In the genomic region with DNA sequence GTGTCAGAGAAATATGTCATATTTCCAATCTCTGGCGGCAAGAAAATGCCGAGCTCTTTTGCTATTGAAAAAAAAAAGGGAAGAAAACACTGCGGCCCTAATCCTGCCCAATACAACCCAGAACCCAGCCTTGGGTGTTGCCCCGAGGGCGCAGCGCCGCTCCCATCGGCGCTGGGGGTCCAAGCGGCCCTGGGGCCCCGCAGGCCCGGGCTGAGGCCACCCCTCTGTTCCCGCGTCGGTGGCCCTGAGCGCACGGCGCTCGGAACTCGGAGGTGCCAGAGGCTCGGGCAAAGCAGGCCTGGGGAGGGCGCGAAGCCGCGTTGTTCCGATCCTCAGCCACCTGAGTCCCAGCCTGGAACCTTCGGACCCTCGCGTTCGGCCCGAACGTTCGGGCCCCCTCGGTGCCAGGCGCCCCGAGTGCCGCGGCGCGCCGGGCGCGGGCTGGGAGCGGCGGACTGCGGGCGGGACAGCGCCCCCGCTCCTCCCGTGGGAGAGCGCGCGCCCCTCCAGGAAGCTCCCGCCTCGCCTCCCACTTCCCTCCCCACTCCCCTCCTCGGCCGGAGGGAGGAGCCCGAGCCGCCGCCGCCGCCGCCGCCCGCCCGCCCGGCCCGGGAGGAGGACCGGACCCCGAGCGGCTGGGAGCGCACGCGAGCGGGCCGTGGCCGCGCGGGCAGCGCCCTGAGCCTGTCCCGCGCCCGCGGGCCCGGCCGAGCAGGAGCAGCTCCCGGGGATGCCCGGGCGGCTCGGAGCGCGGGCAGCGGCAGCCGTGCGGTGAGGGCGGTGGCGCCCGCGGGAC, we compare ENCODE assay signal across 7 cellular contexts. TPM values are rescaled to one million over a fixed set of nuclear protein-coding genes. Genes with fewer than 3 reads are reported as not detected.
DNase-seq lines count a peak whose midpoint lies in the region; ATAC-seq and TF ChIP-seq lines count a peak whose summit lies in the region.

Gene CPNE2, plus strand, starts transcription at position 594 of the 796 bp plus-strand sequence. CDS start 18,160 bp downstream, outside the sequence.

- POLR2A ChIA-PET in HCT116 (lab: Charles Lee), result interaction anchor here (0.9 kb wide), 1 partner anchor 13 kb away, joined by 3 read pairs; no protein-coding TSS in a partner anchor

- RAD21 ChIA-PET in HCT116 (lab: Charles Lee; ENCODE audit: low non-redundant PET in 1 of 2, low total read pairs in 2 of 2, uncharacterized antibody in 2 of 2, unreplicated experiment in 2 of 2), result no interaction called here

- H3K79me2 ChIP-seq in HCT116 (ENCODE audit: insufficient read depth, low read length), result peaks cover 20% of the 10 kb centered on the region; the same call in 1 of the 2 replicates

- H3K4me3 ChIP-seq in HCT116 (replicated peaks in 1 of 2; ENCODE audit: low read depth in 1 of 2, low read length in 2 of 2) (peak within 1 kb of the TSS; percentile 58 to 70), adipocyte (ENCODE audit: low read length) (peak within 1 kb of the TSS; percentile 81), cardiac muscle cell (peak within 1 kb of the TSS; percentile 96), neutrophil (ENCODE audit: low read depth in 1 of 2, low read length in 1 of 2) (peak within 1 kb of the TSS; percentile 79 to 84)

- BruUV-seq in HCT116 (replicated peaks; lab: Mats Ljungman, UMichigan), result no TSS peak

- no peaks in the 10 kb centered on the region for H4K20me1 ChIP-seq in HCT116 (ENCODE audit: insufficient read depth)

- H3K27ac ChIP-seq in HCT116 (ENCODE audit: low read depth, low read length) (peak within 1 kb of the TSS; percentile 87), cardiac muscle cell (peak within 1 kb of the TSS; percentile 24), neutrophil (peak within 1 kb of the TSS; percentile 82)

- TF ChIP-seq CTCF in HCT116 (IDR thresholded peaks at IDR 0.05 in 2 of 3, conservative IDR thresholded peaks at IDR 0.05 in 1 of 3; ENCODE audit: borderline replicate concordance in 1 of 3, insufficient read depth in 1 of 3, low read depth in 2 of 3, low read length in 2 of 3) (no peak), cardiac muscle cell (IDR thresholded peaks at IDR 0.05; ENCODE audit: low read depth, low read length) (no peak), neutrophil (IDR thresholded peaks at IDR 0.05) (no peak)

- no peak for TF ChIP-seq RAD21 in HCT116 (IDR thresholded peaks at IDR 0.05; ENCODE audit: low read depth)

- peak; percentile 37 for DNase-seq in GDM1 (lab: John Stamatoyannopoulos, UW)
- no peak for DNase-seq in HCT116 (ENCODE audit: low read depth, low spot score)
- peak; percentile 25 for DNase-seq in NCI-H82 treated with DMSO at 0.1 percent for 48 hours (lab: John Stamatoyannopoulos, UW; ENCODE audit: unreplicated experiment)
- peak; percentile 86 for DNase-seq in adipocyte (ENCODE audit: low read depth)
- DNase-seq in cardiac muscle cell (ENCODE audit: low read depth in 1 of 2, low spot score in 1 of 2), result peak; percentile 57 to 77

- TF ChIP-seq POLR2A in HCT116 (IDR thresholded peaks at IDR 0.05; ENCODE audit: borderline replicate concordance, extremely low read depth, insufficient read depth, insufficient read length), result no peak

- CTCF ChIA-PET in HCT116 (lab: Charles Lee), result interaction anchor here (0.6 to 2.3 kb wide), 16 partner anchors 9 to 1317 kb away, joined by 3 to 8 read pairs (median 4); partner anchors contain the start of gene PSME3IP1

- ATAC-seq in HCT116 (peak; percentile 75), HG02763 (IDR thresholded peaks at IDR 0.05; ENCODE audit: unreplicated experiment) (no peak)

- H3K9me2 ChIP-seq in HCT116 (ENCODE audit: insufficient read depth), result no peaks in the 10 kb centered on the region

- H3K27me3 ChIP-seq in HCT116 (ENCODE audit: insufficient read depth, low read length), result no peaks in the 10 kb centered on the region
- peaks cover 5% of the 10 kb centered on the region for H3K27me3 ChIP-seq in adipocyte (replicated peaks; ENCODE audit: control insufficient read depth, insufficient read depth, low read length)
- H3K27me3 ChIP-seq in cardiac muscle cell, result no peaks in the 10 kb centered on the region
- no peaks in the 10 kb centered on the region for H3K27me3 ChIP-seq in neutrophil

- intact Hi-C loops in HCT116 (cut with micrococcal nuclease), result no loop called here

- H3K9me3 ChIP-seq in HCT116 (ENCODE audit: control insufficient read depth in 1 of 2, insufficient read depth in 1 of 2, low read depth in 1 of 2, low read length in 2 of 2), result no peaks in the 10 kb centered on the region
- H3K9me3 ChIP-seq in adipocyte (ENCODE audit: control insufficient read depth, low read length), result no peaks in the 10 kb centered on the region
- no peaks in the 10 kb centered on the region for H3K9me3 ChIP-seq in cardiac muscle cell (ENCODE audit: low read depth)
- H3K9me3 ChIP-seq in neutrophil, result no peaks in the 10 kb centered on the region

- peak within 1 kb of the TSS; percentile 98 for H3K4me2 ChIP-seq in HCT116 (ENCODE audit: low read length)

- H3K36me3 ChIP-seq in HCT116 (ENCODE audit: control insufficient read depth in 1 of 2, insufficient read depth in 2 of 2, low read length in 2 of 2) (no peaks in the 10 kb centered on the region), adipocyte (ENCODE audit: control insufficient read depth, insufficient read depth, low read length, severe bottlenecking) (no peaks in the 10 kb centered on the region), cardiac muscle cell (no peaks in the 10 kb centered on the region), neutrophil (peaks cover under 1% of the 10 kb centered on the region)

- H3K4me1 ChIP-seq in HCT116 (ENCODE audit: control insufficient read depth in 1 of 2, insufficient read depth in 2 of 2, low read length in 2 of 2), result peaks cover 20 to 25% of the 10 kb centered on the region in 2 experiments
- peaks cover 23% of the 10 kb centered on the region for H3K4me1 ChIP-seq in adipocyte (ENCODE audit: control insufficient read depth, insufficient read depth, low read length)
- peaks cover 8% of the 10 kb centered on the region for H3K4me1 ChIP-seq in cardiac muscle cell (ENCODE audit: low read depth)
- H3K4me1 ChIP-seq in neutrophil (ENCODE audit: control insufficient read depth in 1 of 2, insufficient read depth in 1 of 2, low read depth in 1 of 2, low read length in 1 of 2), result peaks cover 54 to 61% of the 10 kb centered on the region in 2 experiments

- H2AFZ ChIP-seq in HCT116 (ENCODE audit: low read depth, low read length, poor library complexity, severe bottlenecking), result no peak within 1 kb of the TSS

- H3K9ac ChIP-seq in HCT116 (ENCODE audit: low read length), result peak within 1 kb of the TSS; percentile 70
- H3K9ac ChIP-seq in adipocyte (ENCODE audit: low read length), result peak within 1 kb of the TSS; percentile 73

TF ChIP-seq in HCT116, 20 proteins besides CTCF, POLR2A, EP300 and RAD21:
- TF ChIP-seq, protein P1, sequence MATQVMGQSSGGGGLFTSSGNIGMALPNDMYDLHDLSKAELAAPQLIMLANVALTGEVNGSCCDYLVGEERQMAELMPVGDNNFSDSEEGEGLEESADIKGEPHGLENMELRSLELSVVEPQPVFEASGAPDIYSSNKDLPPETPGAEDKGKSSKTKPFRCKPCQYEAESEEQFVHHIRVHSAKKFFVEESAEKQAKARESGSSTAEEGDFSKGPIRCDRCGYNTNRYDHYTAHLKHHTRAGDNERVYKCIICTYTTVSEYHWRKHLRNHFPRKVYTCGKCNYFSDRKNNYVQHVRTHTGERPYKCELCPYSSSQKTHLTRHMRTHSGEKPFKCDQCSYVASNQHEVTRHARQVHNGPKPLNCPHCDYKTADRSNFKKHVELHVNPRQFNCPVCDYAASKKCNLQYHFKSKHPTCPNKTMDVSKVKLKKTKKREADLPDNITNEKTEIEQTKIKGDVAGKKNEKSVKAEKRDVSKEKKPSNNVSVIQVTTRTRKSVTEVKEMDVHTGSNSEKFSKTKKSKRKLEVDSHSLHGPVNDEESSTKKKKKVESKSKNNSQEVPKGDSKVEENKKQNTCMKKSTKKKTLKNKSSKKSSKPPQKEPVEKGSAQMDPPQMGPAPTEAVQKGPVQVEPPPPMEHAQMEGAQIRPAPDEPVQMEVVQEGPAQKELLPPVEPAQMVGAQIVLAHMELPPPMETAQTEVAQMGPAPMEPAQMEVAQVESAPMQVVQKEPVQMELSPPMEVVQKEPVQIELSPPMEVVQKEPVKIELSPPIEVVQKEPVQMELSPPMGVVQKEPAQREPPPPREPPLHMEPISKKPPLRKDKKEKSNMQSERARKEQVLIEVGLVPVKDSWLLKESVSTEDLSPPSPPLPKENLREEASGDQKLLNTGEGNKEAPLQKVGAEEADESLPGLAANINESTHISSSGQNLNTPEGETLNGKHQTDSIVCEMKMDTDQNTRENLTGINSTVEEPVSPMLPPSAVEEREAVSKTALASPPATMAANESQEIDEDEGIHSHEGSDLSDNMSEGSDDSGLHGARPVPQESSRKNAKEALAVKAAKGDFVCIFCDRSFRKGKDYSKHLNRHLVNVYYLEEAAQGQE (IDR thresholded peaks at IDR 0.05; ENCODE audit: low read depth), result no peak
- peak; percentile 61 for TF ChIP-seq POLR2AphosphoS5 (IDR thresholded peaks at IDR 0.05; ENCODE audit: low read depth, low read length)
- peak; percentile 76 for TF ChIP-seq ZFX (IDR thresholded peaks at IDR 0.05)
- TF ChIP-seq ATF3 (IDR thresholded peaks at IDR 0.05), result no peak
- no peak for TF ChIP-seq ZNF274 (IDR thresholded peaks at IDR 0.05; ENCODE audit: low read depth, low read length)

RNA-seq across cellular contexts. Expression of gene CPNE2, which starts in this region (rescaled TPM):
- total RNA-seq in HCT116 (2021; ENCODE audit: unreplicated experiment) (31.2 TPM), cardiac muscle cell (26.5 and 43.0 TPM in 2 replicates)
- 58.1 and 61.0 TPM in 2 replicates for polyA plus RNA-seq in HCT116 (2012)
- polyA plus RNA-seq in cardiac muscle cell, result 25.5 and 49.6 TPM in 2 replicates

Comparison
In these comparisons a context has a peak if more than half of its experiments do, and no peak if none do; other contexts are left out.
1. H3K27ac ChIP-seq: peak in every context shown above with its lines; median percentile 87 in HCT116; 82 in neutrophil; 24 in cardiac muscle cell.